ENCODE assay signal across 8 cellular contexts in the genomic region with DNA sequence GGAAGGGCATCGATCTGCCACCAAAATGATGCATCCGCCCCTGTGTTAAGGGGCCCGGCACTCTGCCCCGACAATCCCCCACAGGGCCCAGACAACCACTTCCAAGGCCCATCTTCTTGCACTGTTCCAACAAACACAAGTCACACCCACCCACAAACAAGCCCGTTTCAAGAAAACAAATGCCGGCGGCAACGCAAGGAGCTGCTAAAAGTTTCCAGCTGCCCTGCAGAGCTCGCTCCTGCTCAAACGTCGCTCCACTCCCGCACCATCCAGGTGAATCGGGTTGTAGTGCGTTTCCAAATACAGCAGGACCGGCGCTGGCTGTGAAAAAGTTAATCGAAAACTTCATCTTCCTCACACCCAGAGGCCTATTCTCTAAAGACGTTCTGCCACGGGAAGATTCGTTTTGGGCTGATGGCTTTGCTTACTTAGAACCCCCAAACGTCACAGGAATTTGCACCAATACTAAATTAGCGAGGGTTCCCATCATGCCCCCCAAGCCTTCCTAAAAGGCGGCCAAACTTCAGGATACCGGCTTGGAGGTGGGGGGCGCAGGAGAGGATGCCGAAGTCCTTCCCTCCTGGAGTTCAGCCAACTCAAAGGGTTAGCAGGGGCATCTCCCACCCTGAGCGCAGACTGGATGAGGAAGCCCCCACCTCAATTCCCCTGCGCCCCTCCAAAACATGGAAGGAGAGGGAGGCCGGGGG.
DNase-seq lines count a peak whose midpoint lies in the region; ATAC-seq, FAIRE-seq and TF ChIP-seq lines count a peak whose summit lies in the region.

No MANE protein-coding gene starts in this region.

- CTCF ChIA-PET in activated CD4-positive, alpha-beta memory T cell treated with anti-CD3 and anti-CD28 coated beads for 36 hours (lab: Charles Lee) = interaction anchor here (0.9 to 1.8 kb wide), 4 partner anchors 30 to 216 kb away, joined by 3 to 4 read pairs (median 3); no protein-coding TSS in a partner anchor

- no peak for ATAC-seq in pancreas
- ATAC-seq in GM19023 (IDR thresholded peaks at IDR 0.05; ENCODE audit: unreplicated experiment) = no peak
- ATAC-seq in GM21381 (IDR thresholded peaks at IDR 0.05; ENCODE audit: unreplicated experiment) = no peak
- ATAC-seq in GM19035 (IDR thresholded peaks at IDR 0.05; ENCODE audit: unreplicated experiment) = no peak

- no peaks in the 10 kb centered on the region for H3K27me3 Mint-ChIP-seq in activated CD4-positive, alpha-beta memory T cell treated with anti-CD3 and anti-CD28 coated beads for 36 hours

- H3K9me3 Mint-ChIP-seq in activated CD4-positive, alpha-beta memory T cell treated with anti-CD3 and anti-CD28 coated beads for 36 hours = no peaks in the 10 kb centered on the region

- 47 to 50% methylated on average over 29 of the region's 29 CpGs for WGBS in pancreas, 2 donors

- peak overlapping the region; percentile 72 for H3K4me3 Mint-ChIP-seq in activated CD4-positive, alpha-beta memory T cell treated with anti-CD3 and anti-CD28 coated beads for 36 hours

- no peak for TF ChIP-seq CTCF in GM12864 (IDR thresholded peaks at IDR 0.05; ENCODE audit: low read depth, low read length, missing control alignments)
- no peak for TF ChIP-seq CTCF in pancreas (IDR thresholded peaks at IDR 0.05)

- H3K4me1 ChIP-seq in pancreas = peaks cover 0 to 10% (median 0%) of the 10 kb centered on the region in 3 donors

- peak overlapping the region; percentile 42 for H3K27ac Mint-ChIP-seq in activated CD4-positive, alpha-beta memory T cell treated with anti-CD3 and anti-CD28 coated beads for 36 hours

- no peaks in the 10 kb centered on the region for H3K36me3 ChIP-seq in pancreas

- H3K27ac ChIP-seq in pancreas = no peak overlapping the region

- intact Hi-C loops in activated CD4-positive, alpha-beta memory T cell treated with anti-CD3 and anti-CD28 coated beads for 36 hours (cut with micrococcal nuclease) = loop anchor here (5.0 to 10.0 kb wide), 3 partner anchors 88 to 510 kb away; partner anchors contain the start of gene STK24
- intact Hi-C loops in pancreas (cut with DNase I) = no loop called here

- peaks cover 39% of the 10 kb centered on the region for H3K4me1 Mint-ChIP-seq in activated CD4-positive, alpha-beta memory T cell treated with anti-CD3 and anti-CD28 coated beads for 36 hours (ENCODE audit: low read depth)

- DNase-seq in GM12864 (ENCODE audit: low read depth) = no peak
- peak; percentile 30 for DNase-seq in activated CD4-positive, alpha-beta memory T cell treated with anti-CD3 and anti-CD28 coated beads for 36 hours
- DNase-seq in erythroblast (lab: John Stamatoyannopoulos, UW) = peak; percentile 37 to 52
- DNase-seq in pancreas = peak in 2 of 6 donors; percentile 21 to 36
- no peak for DNase-seq in cortex of kidney (lab: John Stamatoyannopoulos, UW)

- H3K36me3 Mint-ChIP-seq in activated CD4-positive, alpha-beta memory T cell treated with anti-CD3 and anti-CD28 coated beads for 36 hours = no peaks in the 10 kb centered on the region

- H3K27me3 ChIP-seq in pancreas = no peaks in the 10 kb centered on the region

- H3K4me3 ChIP-seq in GM12864 (ENCODE audit: low read depth, low read length) = peak overlapping the region; percentile 35; the same call in 1 of the 2 replicates
- peak overlapping the region; percentile 57 to 87 (median 73) for H3K4me3 ChIP-seq in pancreas

- no peak for TF ChIP-seq POLR2A in erythroblast (IDR thresholded peaks at IDR 0.05; ENCODE audit: low read length)

- H3K9me3 ChIP-seq in pancreas = no peaks in the 10 kb centered on the region

- POLR2A ChIA-PET in activated CD4-positive, alpha-beta memory T cell treated with anti-CD3 and anti-CD28 coated beads for 36 hours (lab: Charles Lee) = interaction anchor here (0.6 to 2.1 kb wide), 6 partner anchors 16 to 116 kb away, joined by 3 to 6 read pairs (median 3); partner anchors contain the start of gene UBAC2

- FAIRE-seq in pancreas (lab: Jason Lieb, UNC) = no peak

Comparison
In these comparisons a context has a peak if more than half of its experiments do, and no peak if none do; other contexts are left out.
1. DNase-seq: peak in activated CD4-positive, alpha-beta memory T cell treated with anti-CD3 and anti-CD28 coated beads for 36 hours (single experiment) and erythroblast (2 of 2); none in GM12864 (single experiment) and cortex of kidney (single experiment).